28 cellular contexts compared by ENCODE assay signal in genomic region chr1:211684331-211684730, GRCh38. TPM values are rescaled to one million over a fixed set of nuclear protein-coding genes. Genes with fewer than 3 reads are reported as not detected.
"Had no signal": no experiment of that assay in that cellular context is flagged by ENCODE, and none has a peak within 500 bp of the region (broad histone marks: within the 10 kb centered on the region; RNA-seq: fewer than 3 reads in every experiment).

No MANE protein-coding gene starts in this region.

- H3K27me3 Mint-ChIP-seq: activated CD4-positive, alpha-beta memory T cell treated with anti-CD3 and anti-CD28 coated beads, Interleukin-2, amount 10 ng/mL, durations not matched to agents 7 days and 5 days; activated T-cell treated with anti-CD3 and anti-CD28 coated beads, Interleukin-2, amount 50 U/mL, for 24 hours; effector memory CD8-positive, alpha-beta T cell had no signal

- H3K27ac Mint-ChIP-seq: activated CD4-positive, alpha-beta memory T cell treated with anti-CD3 and anti-CD28 coated beads, Interleukin-2, amount 10 ng/mL, durations not matched to agents 7 days and 5 days; activated CD4-positive, alpha-beta T cell treated with anti-CD3 and anti-CD28 coated beads, Interleukin-2, amount 10 ng/mL, durations not matched to agents 7 days and 5 days; activated naive CD4-positive, alpha-beta T cell treated with anti-CD3 and anti-CD28 coated beads, Interleukin-2, amount 10 ng/mL, durations not matched to agents 7 days and 5 days; activated naive CD4-positive, alpha-beta T cell treated with anti-CD3 and anti-CD28 coated beads, Interleukin-2, amount 50 U/mL, for 72 hours; activated T-cell treated with anti-CD3 and anti-CD28 coated beads, Interleukin-2, amount 50 U/mL, for 24 hours; activated T-cell treated with anti-CD3 and anti-CD28 coated beads, Interleukin-2, amount 50 U/mL, for 72 hours; WTC11 had no signal

- H3K9me3 ChIP-seq: body of pancreas, esophagus squamous epithelium, gastroesophageal sphincter, heart right ventricle had no signal

- H3K4me3 Mint-ChIP-seq: activated CD4-positive, alpha-beta memory T cell treated with anti-CD3 and anti-CD28 coated beads, Interleukin-2, amount 10 ng/mL, durations not matched to agents 7 days and 5 days; activated CD4-positive, alpha-beta T cell treated with anti-CD3 and anti-CD28 coated beads, Interleukin-2, amount 10 ng/mL, durations not matched to agents 7 days and 5 days; activated naive CD4-positive, alpha-beta T cell treated with anti-CD3 and anti-CD28 coated beads, Interleukin-2, amount 10 ng/mL, durations not matched to agents 7 days and 5 days; activated T-cell treated with anti-CD3 and anti-CD28 coated beads, Interleukin-2, amount 50 U/mL, for 24 hours; activated T-cell treated with anti-CD3 and anti-CD28 coated beads, Interleukin-2, amount 50 U/mL, for 72 hours; effector memory CD8-positive, alpha-beta T cell; WTC11 had no signal

- H3K9me3 Mint-ChIP-seq: activated CD4-positive, alpha-beta memory T cell treated with anti-CD3 and anti-CD28 coated beads, Interleukin-2, amount 10 ng/mL, durations not matched to agents 7 days and 5 days; activated CD4-positive, alpha-beta T cell treated with anti-CD3 and anti-CD28 coated beads, Interleukin-2, amount 10 ng/mL, durations not matched to agents 7 days and 5 days; activated naive CD4-positive, alpha-beta T cell treated with anti-CD3 and anti-CD28 coated beads, Interleukin-2, amount 10 ng/mL, durations not matched to agents 7 days and 5 days; activated naive CD4-positive, alpha-beta T cell treated with anti-CD3 and anti-CD28 coated beads, Interleukin-2, amount 50 U/mL, for 72 hours; activated T-cell treated with anti-CD3 and anti-CD28 coated beads, Interleukin-2, amount 50 U/mL, for 24 hours; activated T-cell treated with anti-CD3 and anti-CD28 coated beads, Interleukin-2, amount 50 U/mL, for 72 hours; effector memory CD8-positive, alpha-beta T cell; WTC11 had no signal

- H3K4me3 ChIP-seq: body of pancreas, esophagus squamous epithelium, gastroesophageal sphincter, heart right ventricle had no signal

- ATAC-seq: activated naive CD4-positive, alpha-beta T cell treated with anti-CD3 and anti-CD28 coated beads, Interleukin-2, amount 50 U/mL, for 72 hours; activated T-cell treated with anti-CD3 and anti-CD28 coated beads, Interleukin-2, amount 50 U/mL, for 72 hours; body of pancreas; effector memory CD8-positive, alpha-beta T cell; gastroesophageal sphincter; heart right ventricle; WTC11 had no signal

- H3K36me3 Mint-ChIP-seq: activated naive CD4-positive, alpha-beta T cell treated with anti-CD3 and anti-CD28 coated beads, Interleukin-2, amount 10 ng/mL, durations not matched to agents 7 days and 5 days; activated naive CD4-positive, alpha-beta T cell treated with anti-CD3 and anti-CD28 coated beads, Interleukin-2, amount 50 U/mL, for 72 hours; WTC11 had no signal

- H3K36me3 ChIP-seq: esophagus squamous epithelium, gastroesophageal sphincter, heart right ventricle had no signal

- H3K27me3 ChIP-seq: body of pancreas, esophagus squamous epithelium had no signal

- H3K4me1 ChIP-seq: body of pancreas, gastroesophageal sphincter had no signal

- DNase-seq: activated CD4-positive, alpha-beta memory T cell treated with anti-CD3 and anti-CD28 coated beads, Interleukin-2, amount 10 ng/mL, durations not matched to agents 7 days and 5 days; activated CD4-positive, alpha-beta T cell treated with anti-CD3 and anti-CD28 coated beads for 1 hour; activated CD4-positive, alpha-beta T cell treated with anti-CD3 and anti-CD28 coated beads for 4 hours; activated CD4-positive, alpha-beta T cell treated with anti-CD3 and anti-CD28 coated beads, Interleukin-2, amount 10 ng/mL, durations not matched to agents 7 days and 5 days; activated CD4-positive, alpha-beta T cell treated with anti-CD3 and anti-CD28 coated beads, Interleukin-2, amount 50 U/mL, for 4 hours; activated CD8-positive, alpha-beta memory T cell treated with anti-CD3 and anti-CD28 coated beads, Interleukin-2, amount 50 U/mL, for 48 hours; activated gamma-delta T cell; activated naive CD4-positive, alpha-beta T cell; activated naive CD4-positive, alpha-beta T cell treated with anti-CD3 and anti-CD28 coated beads, Interleukin-2, amount 10 ng/mL, durations not matched to agents 7 days and 5 days; activated T-cell treated with anti-CD3 and anti-CD28 coated beads for 4 hours; activated T-cell treated with anti-CD3 and anti-CD28 coated beads, Interleukin-2, amount 50 U/mL, for 24 hours; activated T-cell treated with anti-CD3 and anti-CD28 coated beads, Interleukin-2, amount 50 U/mL, for 72 hours; amniotic stem cell; anterior cingulate cortex; body of pancreas; caudate nucleus; cortex of kidney; dermis blood vessel endothelial cell; effector CD4-positive, alpha-beta T cell; effector memory CD8-positive, alpha-beta T cell; erythroblast; esophagus squamous epithelium; foreskin melanocyte; heart right ventricle; T-helper 2 cell had no signal

- H3K27ac ChIP-seq: body of pancreas, esophagus squamous epithelium, gastroesophageal sphincter, heart right ventricle had no signal

RNA-seq across cellular contexts. Expression of gene NEK2, which starts 8.9 kb away (rescaled TPM):
- total RNA-seq: body of pancreas had no signal
